Comparison of ENCODE assay signal across 25 cellular contexts in genomic region chr12:25681580-25681979, GRCh38.
"Had no signal": no experiment of that assay in that cellular context is flagged by ENCODE, and none has a peak within 500 bp of the region (broad histone marks: within the 10 kb centered on the region; RNA-seq: fewer than 3 reads in every experiment).

No MANE protein-coding gene starts in this region.

- H3K4me3 Mint-ChIP-seq: activated naive CD4-positive, alpha-beta T cell treated with anti-CD3 and anti-CD28 coated beads for 36 hours; activated naive CD8-positive, alpha-beta T cell treated with anti-CD3 and anti-CD28 coated beads, Interleukin-2, amount 10 ng/mL, durations not matched to agents 7 days and 5 days; mesothelial cell of epicardium; naive B cell; nephron progenitor cell; WTC11 had no signal

- H3K4me1 Mint-ChIP-seq: activated naive CD8-positive, alpha-beta T cell treated with anti-CD3 and anti-CD28 coated beads, Interleukin-2, amount 10 ng/mL, durations not matched to agents 7 days and 5 days; mesothelial cell of epicardium; naive B cell; nephron progenitor cell had no signal

- H3K27ac Mint-ChIP-seq: activated naive CD4-positive, alpha-beta T cell treated with anti-CD3 and anti-CD28 coated beads for 36 hours; activated naive CD8-positive, alpha-beta T cell treated with anti-CD3 and anti-CD28 coated beads, Interleukin-2, amount 10 ng/mL, durations not matched to agents 7 days and 5 days; mesothelial cell of epicardium; naive B cell; nephron progenitor cell; WTC11 had no signal

- H3K36me3 ChIP-seq: brain microvascular endothelial cell, esophagus muscularis mucosa, gastrocnemius medialis, neutrophil, right lobe of liver, transverse colon had no signal

- H3K36me3 Mint-ChIP-seq: activated naive CD8-positive, alpha-beta T cell treated with anti-CD3 and anti-CD28 coated beads, Interleukin-2, amount 10 ng/mL, durations not matched to agents 7 days and 5 days; mesothelial cell of epicardium; naive B cell; WTC11 had no signal

- H3K9me3 ChIP-seq: esophagus muscularis mucosa, gastrocnemius medialis, neutrophil, right lobe of liver, testis, transverse colon had no signal

- H3K4me1 ChIP-seq: esophagus muscularis mucosa, gastrocnemius medialis, right lobe of liver, testis, transverse colon had no signal

- ATAC-seq: gastrocnemius medialis; left cardiac atrium; left ventricle myocardium superior; right lobe of liver; stimulated activated naive CD8-positive, alpha-beta T cell treated with anti-CD3 and anti-CD28 coated beads, Interleukin-15, Interleukin-2, amounts not matched to agents 100 U/mL and 50 U/mL, for 24 hours; WTC11 had no signal

- H3K27ac ChIP-seq: brain microvascular endothelial cell, esophagus muscularis mucosa, gastrocnemius medialis, neutrophil, right lobe of liver, testis, transverse colon had no signal

- H3K4me3 ChIP-seq: esophagus muscularis mucosa, gastrocnemius medialis, right lobe of liver, testis, transverse colon had no signal

- H3K27me3 ChIP-seq: brain microvascular endothelial cell, esophagus muscularis mucosa, neutrophil, right lobe of liver, testis, transverse colon had no signal

- DNase-seq: activated CD4-positive, alpha-beta T cell treated with anti-CD3 and anti-CD28 coated beads for 4 hours; activated CD4-positive, alpha-beta T cell treated with anti-CD3 and anti-CD28 coated beads, Interleukin-2, amount 50 U/mL, for 4 hours; activated CD8-positive, alpha-beta memory T cell treated with anti-CD3 and anti-CD28 coated beads for 24 hours; activated effector memory CD4-positive, alpha-beta T cell treated with Interleukin-2 at 50 U/mL for 16 hours; activated naive CD4-positive, alpha-beta T cell treated with anti-CD3 and anti-CD28 coated beads for 36 hours; activated naive CD8-positive, alpha-beta T cell treated with anti-CD3 and anti-CD28 coated beads, Interleukin-2, amount 10 ng/mL, durations not matched to agents 7 days and 5 days; brain microvascular endothelial cell; central memory CD4-positive, alpha-beta T cell; gastrocnemius medialis; glutamatergic neuron; islet precursor cell; left cardiac atrium; left ventricle myocardium superior; naive B cell; nephron progenitor cell; right lobe of liver; stimulated activated CD4-positive, alpha-beta T cell treated with anti-CD3 and anti-CD28 coated beads, Interleukin-2, amount 100 ng/mL, for 48 hours; stimulated activated naive CD8-positive, alpha-beta T cell treated with anti-CD3 and anti-CD28 coated beads, Interleukin-15, Interleukin-2, amounts not matched to agents 100 U/mL and 50 U/mL, for 24 hours; T-helper 2 cell; testis; transverse colon had no signal

- H3K9me3 Mint-ChIP-seq: activated naive CD4-positive, alpha-beta T cell treated with anti-CD3 and anti-CD28 coated beads for 36 hours; naive B cell; nephron progenitor cell; WTC11 had no signal
